In genomic region chr9:131447600-131447999, GRCh38 we compare ENCODE assay signal across 1 cellular context.
TF ChIP-seq lines count a peak whose summit lies in the region.

No MANE protein-coding gene starts in this region.

TF ChIP-seq in K562, 482 proteins besides CTCF, POLR2A, EP300 and RAD21:
- no peak for TF ChIP-seq E2F3 (CRISPR knock-in tag; IDR thresholded peaks at IDR 0.05)
- TF ChIP-seq POLR2G (IDR thresholded peaks at IDR 0.05; ENCODE audit: low read depth, low read length): 0 out of 2 replicates have a peak, but pooled peaks have one; percentile 33
- no peak for TF ChIP-seq NR1H2 (CRISPR knock-in tag; IDR thresholded peaks at IDR 0.05)
- TF ChIP-seq ZNF407 (IDR thresholded peaks at IDR 0.05; ENCODE audit: low read depth): no peak
- TF ChIP-seq RBM15 (IDR thresholded peaks at IDR 0.05; ENCODE audit: insufficient read depth, low read length): no peak
- TF ChIP-seq NR3C1 (CRISPR knock-in tag; IDR thresholded peaks at IDR 0.05): no peak
